22 cellular contexts compared by ENCODE assay signal in genomic region chr12:125152463-125152862, GRCh38. TPM values are rescaled to one million over a fixed set of nuclear protein-coding genes. Genes with fewer than 3 reads are reported as not detected.
DNase-seq lines count a peak whose midpoint lies in the region; ATAC-seq, FAIRE-seq and TF ChIP-seq lines count a peak whose summit lies in the region.
"Had no signal": no experiment of that assay in that cellular context is flagged by ENCODE, and none has a peak within 500 bp of the region (broad histone marks: within the 10 kb centered on the region; RNA-seq: fewer than 3 reads in every experiment).

No MANE protein-coding gene starts in this region.

- H3K9me3 ChIP-seq in A549 = no peaks in the 10 kb centered on the region
- H3K9me3 ChIP-seq: BE2C had no signal

- no peak for TF ChIP-seq EP300 in A549 (IDR thresholded peaks at IDR 0.05)

- peaks cover 2% of the 10 kb centered on the region for H3K36me3 Mint-ChIP-seq in memory B cell
- H3K36me3 Mint-ChIP-seq: CD14-positive monocyte; CD4-positive, alpha-beta memory T cell; CD4-positive, CD25-positive, alpha-beta regulatory T cell; CD8-positive, alpha-beta memory T cell had no signal

- H3K4me3 Mint-ChIP-seq in memory B cell = no peak overlapping the region
- H3K4me3 Mint-ChIP-seq: CD14-positive monocyte; CD4-positive, alpha-beta memory T cell; CD4-positive, CD25-positive, alpha-beta regulatory T cell; CD8-positive, alpha-beta memory T cell had no signal

- FAIRE-seq in A549 (lab: Jason Lieb, UNC) = no peak
- FAIRE-seq: G401.6, GM12891, GM19239 had no signal

- POLR2A ChIA-PET in A549 (lab: Yijun Ruan, JAX) = no interaction called here

- no peak overlapping the region for H3K27ac ChIP-seq in A549
- H3K27ac ChIP-seq: 22Rv1, BLaER1 had no signal

- no peaks in the 10 kb centered on the region for H3K27me3 Mint-ChIP-seq in memory B cell

- no peak overlapping the region for H3K4me2 ChIP-seq in A549
- H3K4me2 ChIP-seq: BLaER1 had no signal

- no peaks in the 10 kb centered on the region for H3K4me1 ChIP-seq in A549
- H3K4me1 ChIP-seq: BE2C had no signal

- 49% methylated on average over 7 of the region's 7 CpGs for WGBS in A549 (ENCODE audit: missing lambda C conversion rate)

- H3K4me1 Mint-ChIP-seq in memory B cell = peaks cover 18% of the 10 kb centered on the region
- H3K4me1 Mint-ChIP-seq: CD14-positive monocyte; CD4-positive, alpha-beta memory T cell; CD4-positive, CD25-positive, alpha-beta regulatory T cell; CD8-positive, alpha-beta memory T cell had no signal

- peak overlapping the region; percentile 68 for H3K27ac Mint-ChIP-seq in memory B cell
- H3K27ac Mint-ChIP-seq: CD14-positive monocyte; CD4-positive, alpha-beta memory T cell; CD4-positive, CD25-positive, alpha-beta regulatory T cell; CD8-positive, alpha-beta memory T cell had no signal

- ATAC-seq in A549 = peak; percentile 30 to 51; a peak in 2 of 6 replicates
- ATAC-seq in memory B cell (ENCODE audit: low read depth) = no peak
- ATAC-seq in GM21576 (IDR thresholded peaks at IDR 0.05; ENCODE audit: unreplicated experiment) = no peak

- no peak for TF ChIP-seq CTCF in A549 (IDR thresholded peaks at IDR 0.05)

- no peaks in the 10 kb centered on the region for H3K9me3 Mint-ChIP-seq in memory B cell

- no peak for TF ChIP-seq POLR2A in A549 (IDR thresholded peaks at IDR 0.05; ENCODE audit: low read length)

- H3K4me3 ChIP-seq in A549 = no peak overlapping the region
- H3K4me3 ChIP-seq: BLaER1 had no signal

- no peak for TF ChIP-seq RAD21 in A549 (conservative IDR thresholded peaks at IDR 0.05 in 1 of 2, IDR thresholded peaks at IDR 0.05 in 1 of 2)

- CTCF ChIA-PET in A549 (lab: Yijun Ruan, JAX) = no interaction called here

- DNase-seq in DMS 273 (lab: John Stamatoyannopoulos, UW; ENCODE audit: unreplicated experiment) (peak; percentile 62), DMS 273 treated with DMSO at 0.1 percent for 48 hours (lab: John Stamatoyannopoulos, UW) (no peak), A549 (ENCODE audit: low read depth in 1 of 2, low spot score in 1 of 2) (no peak), memory B cell (ENCODE audit: low spot score in 2 of 2) (no peak), DMS153 treated with DMSO at 0.1 percent for 48 hours (lab: John Stamatoyannopoulos, UW; ENCODE audit: unreplicated experiment) (no peak)
- DNase-seq: ACHN; BE2C; C1 segment of cervical spinal cord; CD4-positive, alpha-beta memory T cell; CD4-positive, CD25-positive, alpha-beta regulatory T cell; CD8-positive, alpha-beta memory T cell; COR-L47; DMS153; DMS79 treated with DMSO at 0.1 percent for 48 hours; GF-D8 had no signal

TF ChIP-seq in A549, 52 proteins besides CTCF, POLR2A, EP300 and RAD21:
- no peak for TF ChIP-seq KDM1A (IDR thresholded peaks at IDR 0.05; ENCODE audit: low read depth)
- TF ChIP-seq MYC (IDR thresholded peaks at IDR 0.05; ENCODE audit: borderline replicate concordance, low read length) = no peak
- TF ChIP-seq JUN (IDR thresholded peaks at IDR 0.05) = no peak
- no peak for TF ChIP-seq FOSB (CRISPR knock-in tag; IDR thresholded peaks at IDR 0.05)

RNA-seq across cellular contexts. Expression of gene TMEM132B, which starts 33.7 kb away (rescaled TPM):
- polyA plus RNA-seq in A549 (2011; rRNA removed) (0.03 and 0.29 TPM in 2 replicates), A549 (2017; fragmentation: RNase III; extraction: RNeasy Plus Mini Kit Qiagen cat#74134 plus additional on column Dnase treatment) (0.01 to 0.04 TPM (median 0.04 TPM) in 3 replicates)
- polyA plus RNA-seq in A549 (2012; cell fraction: cytosol; rRNA removed) = under 0.01 and 0.01 TPM in 2 replicates
- 0.02 and 0.04 TPM in 2 replicates for polyA plus RNA-seq in A549 (2012; cell fraction: nucleus; rRNA removed)
- polyA minus RNA-seq in A549 (2011; rRNA and poly(A)+ RNA removed) = 0.12 TPM in 1 of 2 replicates, not detected in the other
- polyA plus RNA-seq: CD14-positive monocyte; CD4-positive, alpha-beta memory T cell; CD4-positive, CD25-positive, alpha-beta regulatory T cell; CD8-positive, alpha-beta memory T cell had no signal

Comparison
In these comparisons a context has a peak if more than half of its experiments do, and no peak if none do; other contexts are left out.
1. ATAC-seq: peak in A549 (2 of 2); none in memory B cell (single experiment) and GM21576 (single experiment).